In the genomic region with DNA sequence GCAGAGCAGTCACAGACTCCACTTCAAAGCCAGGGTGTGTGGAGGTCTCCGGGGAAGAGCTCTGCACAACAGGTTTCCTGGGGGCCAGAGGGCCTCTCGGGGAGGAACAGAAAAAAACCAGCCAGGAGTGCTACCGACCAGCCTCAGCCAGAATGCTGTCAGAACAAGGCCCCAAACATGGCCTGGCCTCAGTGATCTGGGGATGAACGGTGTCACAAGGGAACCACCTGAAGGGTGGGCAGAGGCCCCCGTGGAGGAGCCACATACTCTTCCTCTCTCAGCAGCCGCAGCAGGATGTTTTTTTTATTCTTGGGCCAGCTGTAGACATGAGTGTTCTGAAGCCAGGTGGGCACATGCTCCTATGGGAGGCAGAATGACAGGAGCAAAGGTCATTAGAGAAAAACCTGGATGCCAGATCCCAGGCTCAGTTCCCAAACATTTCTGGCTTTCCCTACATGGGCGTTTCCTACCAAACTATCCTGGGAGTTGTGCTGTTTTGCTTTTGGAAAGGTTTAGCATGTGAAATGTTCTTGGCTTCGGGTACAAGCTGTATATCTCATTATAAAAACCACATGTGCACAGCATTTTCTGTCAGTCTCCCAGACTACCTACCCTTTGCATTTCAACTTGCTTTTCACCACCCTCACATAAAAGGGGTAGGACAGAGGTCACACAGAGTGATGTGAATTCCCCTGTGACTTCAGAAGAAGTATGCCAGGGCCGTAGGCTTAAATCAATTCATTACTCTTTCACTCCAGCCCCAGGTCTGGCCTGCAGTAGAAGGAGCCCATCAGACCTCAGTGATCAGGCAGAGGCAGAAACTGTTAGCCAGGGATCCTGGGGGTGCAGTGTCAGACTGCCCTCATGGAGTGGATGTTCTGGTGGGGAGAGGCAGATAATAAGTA, we compare ENCODE assay signal across 9 cellular contexts. TPM values are rescaled to one million over a fixed set of nuclear protein-coding genes. Genes with fewer than 3 reads are reported as not detected.
DNase-seq lines count a peak whose midpoint lies in the region; TF ChIP-seq lines count a peak whose summit lies in the region.
"Had no signal": no experiment of that assay in that cellular context is flagged by ENCODE, and none has a peak within 500 bp of the region (broad histone marks: within the 10 kb centered on the region; RNA-seq: fewer than 3 reads in every experiment).

No MANE protein-coding gene starts in this region.

- TF ChIP-seq POLR2A in breast epithelium (IDR thresholded peaks at IDR 0.05) = no peak
- TF ChIP-seq POLR2A in vagina (IDR thresholded peaks at IDR 0.05) = no peak

- H3K27ac ChIP-seq in breast epithelium = peak overlapping the region; percentile 58 to 89
- H3K27ac ChIP-seq in muscle layer of colon (ENCODE audit: low read depth, low read length) = peak overlapping the region; percentile 66
- H3K27ac ChIP-seq in vagina = peak overlapping the region; percentile 84

- no peaks in the 10 kb centered on the region for H3K9me3 Mint-ChIP-seq in activated naive CD4-positive, alpha-beta T cell treated with anti-CD3 and anti-CD28 coated beads, Interleukin-2, amount 50 U/mL, for 24 hours

- no peaks in the 10 kb centered on the region for H3K27me3 Mint-ChIP-seq in activated naive CD4-positive, alpha-beta T cell treated with anti-CD3 and anti-CD28 coated beads, Interleukin-2, amount 50 U/mL, for 24 hours

- no peak for DNase-seq in activated naive CD4-positive, alpha-beta T cell treated with anti-CD3 and anti-CD28 coated beads, Interleukin-2, amount 50 U/mL, for 16 hours
- no peak for DNase-seq in breast epithelium (ENCODE audit: low spot score in 2 of 2)
- peak in 1 of 2 donors; percentile 88 for DNase-seq in vagina (ENCODE audit: extremely low spot score in 2 of 2)
- no peak for DNase-seq in MV-4-11 (lab: John Stamatoyannopoulos, UW)
- DNase-seq in COR-L47 (lab: John Stamatoyannopoulos, UW) = no peak
- DNase-seq in stimulated activated CD4-positive, alpha-beta T cell treated with anti-CD3 and anti-CD28 coated beads, Interleukin-4, amount 100 ng/mL, for 24 hours = no peak
- DNase-seq: activated CD8-positive, alpha-beta memory T cell treated with anti-CD3 and anti-CD28 coated beads, Interleukin-2, amount 50 U/mL, for 48 hours had no signal

- H3K4me1 Mint-ChIP-seq in activated naive CD4-positive, alpha-beta T cell treated with anti-CD3 and anti-CD28 coated beads, Interleukin-2, amount 50 U/mL, for 24 hours = peaks cover 22% of the 10 kb centered on the region

- H3K36me3 ChIP-seq in breast epithelium = no peaks in the 10 kb centered on the region
- peaks cover 9% of the 10 kb centered on the region for H3K36me3 ChIP-seq in muscle layer of colon (ENCODE audit: insufficient read depth, low read length)
- H3K36me3 ChIP-seq in vagina = peaks cover 0 to 16% of the 10 kb centered on the region in 2 donors

- H3K36me3 Mint-ChIP-seq in activated naive CD4-positive, alpha-beta T cell treated with anti-CD3 and anti-CD28 coated beads, Interleukin-2, amount 50 U/mL, for 24 hours = peaks cover 21% of the 10 kb centered on the region

- H3K4me3 Mint-ChIP-seq in activated naive CD4-positive, alpha-beta T cell treated with anti-CD3 and anti-CD28 coated beads, Interleukin-2, amount 50 U/mL, for 24 hours = peak overlapping the region; percentile 30

- H3K9me3 ChIP-seq in breast epithelium = no peaks in the 10 kb centered on the region
- no peaks in the 10 kb centered on the region for H3K9me3 ChIP-seq in muscle layer of colon (ENCODE audit: low read length)
- no peaks in the 10 kb centered on the region for H3K9me3 ChIP-seq in vagina

- H3K4me1 ChIP-seq in breast epithelium (peaks cover 3 to 13% of the 10 kb centered on the region in 2 donors), muscle layer of colon (ENCODE audit: insufficient read depth, low read length) (peaks cover 41% of the 10 kb centered on the region), vagina (peaks cover 57% of the 10 kb centered on the region)

- no peak overlapping the region for H3K9ac ChIP-seq in muscle layer of colon (ENCODE audit: low read length)

- intact Hi-C loops in breast epithelium (cut with DNase I; ENCODE audit: low total_unique reads) = no loop called here
- intact Hi-C loops in vagina (cut with DNase I) = loop anchor here (10.0 kb wide), 1 partner anchor 75 kb away; a partner anchor contains a TSS

- H3K27me3 ChIP-seq in breast epithelium (no peaks in the 10 kb centered on the region), muscle layer of colon (ENCODE audit: control insufficient read depth in 1 of 2, insufficient read depth in 2 of 2, low read length in 2 of 2) (no peaks in the 10 kb centered on the region), vagina (no peaks in the 10 kb centered on the region)

- no peak overlapping the region for H3K4me3 ChIP-seq in breast epithelium
- H3K4me3 ChIP-seq in muscle layer of colon (ENCODE audit: low read depth in 1 of 2, low read length in 2 of 2) = peak overlapping the region in 1 of 2 donors; percentile 8
- no peak overlapping the region for H3K4me3 ChIP-seq in vagina

- TF ChIP-seq CTCF in breast epithelium (IDR thresholded peaks at IDR 0.05) (no peak), vagina (IDR thresholded peaks at IDR 0.05) (no peak)

- H3K27ac Mint-ChIP-seq in activated naive CD4-positive, alpha-beta T cell treated with anti-CD3 and anti-CD28 coated beads, Interleukin-2, amount 50 U/mL, for 24 hours = peak overlapping the region; percentile 25

RNA-seq across cellular contexts. Expression of a gene that starts 46.2 kb away (rescaled TPM):
- 10 to 100 TPM; 28.2 to 42.9 (median 41.6) TPM for total RNA-seq in breast epithelium
- 35.1 TPM for total RNA-seq in vagina
